ENCODE assay signal across 16 cellular contexts in the genomic region with DNA sequence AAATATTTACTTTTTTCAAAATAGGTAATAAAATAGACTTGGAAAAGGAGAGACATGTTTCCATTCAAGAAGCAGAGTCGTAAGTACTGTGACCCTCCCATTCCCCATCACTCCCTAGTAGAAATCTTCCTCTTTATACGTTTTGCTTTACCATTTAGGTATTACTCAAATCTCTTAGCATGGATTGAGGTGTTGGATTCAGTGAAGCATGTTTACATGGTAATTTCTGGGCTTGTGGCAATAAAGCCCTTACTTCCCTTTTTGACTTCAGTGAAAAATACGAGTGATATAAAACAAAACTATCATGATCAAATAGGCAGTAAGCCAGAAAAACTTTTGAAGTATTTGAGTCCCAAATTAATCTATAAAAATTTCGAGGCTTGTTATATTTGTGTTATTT. TPM values are rescaled to one million over a fixed set of nuclear protein-coding genes. Genes with fewer than 3 reads are reported as not detected.
DNase-seq lines count a peak whose midpoint lies in the region; ATAC-seq and TF ChIP-seq lines count a peak whose summit lies in the region.
"Had no signal": no experiment of that assay in that cellular context is flagged by ENCODE, and none has a peak within 500 bp of the region (broad histone marks: within the 10 kb centered on the region; RNA-seq: fewer than 3 reads in every experiment).

No MANE protein-coding gene starts in this region.

- ATAC-seq in GM18858 (IDR thresholded peaks at IDR 0.05; ENCODE audit: unreplicated experiment): peak; percentile 63
- ATAC-seq in HG02870 (IDR thresholded peaks at IDR 0.05; ENCODE audit: unreplicated experiment): peak; percentile 74
- peak; percentile 88 for ATAC-seq in memory B cell (ENCODE audit: low read depth)
- ATAC-seq: activated CD8-positive, alpha-beta T cell treated with anti-CD3 and anti-CD28 coated beads, Interleukin-2, amount 10 ng/mL, durations not matched to agents 7 days and 5 days; sciatic nerve had no signal

- H3K4me3 Mint-ChIP-seq in memory B cell: no peak overlapping the region
- H3K4me3 Mint-ChIP-seq: activated CD8-positive, alpha-beta T cell treated with anti-CD3 and anti-CD28 coated beads, Interleukin-2, amount 10 ng/mL, durations not matched to agents 7 days and 5 days; CD14-positive monocyte; stimulated activated naive CD8-positive, alpha-beta T cell treated with anti-CD3 and anti-CD28 coated beads, Interleukin-15, Interleukin-2, amounts not matched to agents 100 ng/mL and 50 ng/mL, for 24 hours had no signal

- intact Hi-C loops in transverse colon (cut with DNase I; ENCODE audit: low total_unique reads): no loop called here
- intact Hi-C loops in prostate gland (cut with DNase I): loop anchor here (5.0 kb wide), 1 partner anchor 65 kb away; no protein-coding TSS in a partner anchor

- TF ChIP-seq POLR2A in transverse colon (IDR thresholded peaks at IDR 0.05) (no peak), prostate gland (IDR thresholded peaks at IDR 0.05) (no peak)

- peak; percentile 53 for DNase-seq in MV-4-11 (lab: John Stamatoyannopoulos, UW)
- DNase-seq in memory B cell (ENCODE audit: low spot score in 2 of 2): peak in 1 of 2 donors; percentile 23
- no peak for DNase-seq in effector CD4-positive, alpha-beta T cell
- DNase-seq in transverse colon: no peak
- no peak for DNase-seq in activated CD4-positive, alpha-beta T cell treated with anti-CD3 and anti-CD28 coated beads, Interleukin-2, amount 50 U/mL, for 48 hours
- no peak for DNase-seq in prostate gland (ENCODE audit: low spot score)
- DNase-seq: activated CD8-positive, alpha-beta T cell treated with anti-CD3 and anti-CD28 coated beads, Interleukin-2, amount 10 ng/mL, durations not matched to agents 7 days and 5 days; activated effector memory CD4-positive, alpha-beta T cell treated with anti-CD3 and anti-CD28 coated beads, Interleukin-2, amount 50 U/mL, for 16 hours; MG63; NCI-H226; T1000 had no signal

- peak overlapping the region; percentile 26 for H3K27ac Mint-ChIP-seq in memory B cell
- H3K27ac Mint-ChIP-seq: activated CD8-positive, alpha-beta T cell treated with anti-CD3 and anti-CD28 coated beads, Interleukin-2, amount 10 ng/mL, durations not matched to agents 7 days and 5 days; stimulated activated naive CD8-positive, alpha-beta T cell treated with anti-CD3 and anti-CD28 coated beads, Interleukin-15, Interleukin-2, amounts not matched to agents 100 ng/mL and 50 ng/mL, for 24 hours had no signal

- H3K4me1 Mint-ChIP-seq in memory B cell: peaks cover 5% of the 10 kb centered on the region

- H3K36me3 Mint-ChIP-seq in memory B cell: peaks cover 19% of the 10 kb centered on the region

- no peak overlapping the region for H3K27ac ChIP-seq in transverse colon
- no peak overlapping the region for H3K27ac ChIP-seq in prostate gland

- TF ChIP-seq EP300 in transverse colon (IDR thresholded peaks at IDR 0.05; ENCODE audit: low read depth): no peak

- no peaks in the 10 kb centered on the region for H3K27me3 Mint-ChIP-seq in memory B cell
- H3K27me3 Mint-ChIP-seq: stimulated activated naive CD8-positive, alpha-beta T cell treated with anti-CD3 and anti-CD28 coated beads, Interleukin-15, Interleukin-2, amounts not matched to agents 100 ng/mL and 50 ng/mL, for 24 hours had no signal

- H3K9me3 Mint-ChIP-seq in memory B cell: no peaks in the 10 kb centered on the region
- H3K9me3 Mint-ChIP-seq: CD14-positive monocyte; stimulated activated naive CD8-positive, alpha-beta T cell treated with anti-CD3 and anti-CD28 coated beads, Interleukin-15, Interleukin-2, amounts not matched to agents 100 ng/mL and 50 ng/mL, for 24 hours had no signal

- in situ Hi-C loops in transverse colon (cut with MboI; ENCODE audit: low pct_ligation_motif_present in 1 of 4, low pct_unique_long_range_greater_than_20kb in 1 of 4, low sequenced_read_pairs in 3 of 4): no loop called here

- H3K4me1 ChIP-seq in transverse colon: peaks cover 0 to 20% (median 5%) of the 10 kb centered on the region in 4 donors
- H3K4me1 ChIP-seq in prostate gland (replicated peaks): no peaks in the 10 kb centered on the region

- H3K36me3 ChIP-seq in transverse colon: peaks cover 0 to 38% (median 14%) of the 10 kb centered on the region in 4 donors
- H3K36me3 ChIP-seq in prostate gland: no peaks in the 10 kb centered on the region

- WGBS in transverse colon (ENCODE audit: low coverage in 1 of 2), 2 donors: 37 to 38% methylated on average over 4 of the region's 4 CpGs
- 63% methylated on average over 4 of the region's 4 CpGs for WGBS in prostate gland

- no peaks in the 10 kb centered on the region for H3K27me3 ChIP-seq in transverse colon
- H3K27me3 ChIP-seq in prostate gland (replicated peaks; ENCODE audit: insufficient read depth): no peaks in the 10 kb centered on the region
- H3K27me3 ChIP-seq: MG63 had no signal

- H3K9me3 ChIP-seq in transverse colon (no peaks in the 10 kb centered on the region), prostate gland (no peaks in the 10 kb centered on the region)
- H3K9me3 ChIP-seq: MG63 had no signal

- TF ChIP-seq CTCF in transverse colon (IDR thresholded peaks at IDR 0.05) (no peak), prostate gland (IDR thresholded peaks at IDR 0.05) (no peak)

- H3K4me3 ChIP-seq in transverse colon (no peak overlapping the region), prostate gland (no peak overlapping the region)
- H3K4me3 ChIP-seq: MG63 had no signal

RNA-seq across cellular contexts. Expression of a gene that starts 27.3 kb away (rescaled TPM):
- total RNA-seq in transverse colon (10 to 100 TPM; 15.9 to 48.4 (median 29.9) TPM), prostate gland (10 to 100 TPM; 20.8 to 23.7 TPM)

RNA-seq across cellular contexts. Expression of a gene that starts 57.6 kb away (rescaled TPM):
- total RNA-seq in transverse colon (10 to 100 TPM in 3 of 4 donors, 1 to 10 TPM in 1; 5.6 to 42.1 (median 31.1) TPM), prostate gland (10 to 100 TPM; 41.2 to 42.1 TPM)
